In genomic region chr7:22824760-22825159, GRCh38 we compare ENCODE assay signal across 25 cellular contexts. TPM values are rescaled to one million over a fixed set of nuclear protein-coding genes. Genes with fewer than 3 reads are reported as not detected.
DNase-seq lines count a peak whose midpoint lies in the region; ATAC-seq, FAIRE-seq and TF ChIP-seq lines count a peak whose summit lies in the region.
"Had no signal": no experiment of that assay in that cellular context is flagged by ENCODE, and none has a peak within 500 bp of the region (broad histone marks: within the 10 kb centered on the region; RNA-seq: fewer than 3 reads in every experiment).

No MANE protein-coding gene starts in this region.

- peaks cover 14% of the 10 kb centered on the region for H3K4me1 Mint-ChIP-seq in nephron

- no peak overlapping the region for H3K9ac ChIP-seq in K562 (ENCODE audit: insufficient read depth in 1 of 2, low read depth in 2 of 2, low read length in 2 of 2)
- H3K9ac ChIP-seq: BLaER1 treated with 17β-estradiol and CSF1 and Interleukin-3, amounts not matched to agents 10 nM and 100 nM had no signal

- 75% methylated on average over 2 of the region's 2 CpGs for WGBS in K562 (ENCODE audit: insufficient coverage, low coverage, missing lambda C conversion rate)

- FAIRE-seq in G401.6 (lab: Jason Lieb, UNC) (peak; percentile 74), K562 (lab: Jason Lieb, UNC) (no peak)
- FAIRE-seq: A549, D721Med, GM12891, GM19239 had no signal

- peak overlapping the region in 2 of 3 experiments; percentile 18 to 43 for H3K4me3 Mint-ChIP-seq in nephron
- H3K4me3 Mint-ChIP-seq: CD8-positive, alpha-beta T cell had no signal

- peaks cover 11 to 19% of the 10 kb centered on the region in 2 experiments; a peak in 4 of 5 replicates for H3K4me1 ChIP-seq in K562 (replicated peaks in 1 of 2; ENCODE audit: control insufficient read depth in 2 of 2, insufficient read depth in 2 of 2, low read length in 2 of 2)
- peaks cover 3 to 9% of the 10 kb centered on the region in 2 donors for H3K4me1 ChIP-seq in ascending aorta

- no TSS peak for BruUV-seq in K562 (replicated peaks; lab: Mats Ljungman, UMichigan)

- H3K4me2 ChIP-seq in K562 (ENCODE audit: insufficient read depth, low read length): no peak overlapping the region
- H3K4me2 ChIP-seq: A549; BLaER1 treated with 17β-estradiol and CSF1 and Interleukin-3, amounts not matched to agents 10 nM and 100 nM had no signal

- H3K27ac Mint-ChIP-seq in nephron: no peak overlapping the region
- H3K27ac Mint-ChIP-seq: CD8-positive, alpha-beta T cell had no signal

- no peak for TF ChIP-seq POLR2A in K562 (conservative IDR thresholded peaks at IDR 0.05)

- no peak overlapping the region for H3K27ac ChIP-seq in K562 (ENCODE audit: extremely low read depth, low read depth, low read length)
- H3K27ac ChIP-seq in ascending aorta: no peak overlapping the region
- H3K27ac ChIP-seq: 22Rv1; A549; BLaER1 treated with 17β-estradiol and CSF1 and Interleukin-3, amounts not matched to agents 10 nM and 100 nM; C4-2B had no signal

- intact Hi-C loops in K562 (cut with micrococcal nuclease): loop anchor here (10.0 kb wide), 1 partner anchor 230 kb away; no protein-coding TSS in a partner anchor
- intact Hi-C loops in ascending aorta (cut with DNase I): loop anchor here (5.0 kb wide), 1 partner anchor 97 kb away; the partner anchor contains the start of gene IL6

- no peak for TF ChIP-seq RAD21 in K562 (CRISPR knock-in tag; conservative IDR thresholded peaks at IDR 0.05 in 1 of 2, IDR thresholded peaks at IDR 0.05 in 1 of 2)

- H3K36me3 Mint-ChIP-seq in nephron (ENCODE audit: low read depth): no peaks in the 10 kb centered on the region

- H3K27me3 ChIP-seq in K562 (ENCODE audit: control insufficient read depth in 2 of 2, insufficient read depth in 2 of 2, low read length in 2 of 2) (no peaks in the 10 kb centered on the region), ascending aorta (no peaks in the 10 kb centered on the region)
- H3K27me3 ChIP-seq: BLaER1 treated with 17β-estradiol and CSF1 and Interleukin-3, amounts not matched to agents 10 nM and 100 nM had no signal

- no peaks in the 10 kb centered on the region for H3K9me3 Mint-ChIP-seq in nephron
- H3K9me3 Mint-ChIP-seq: CD4-positive, alpha-beta T cell; CD8-positive, alpha-beta T cell had no signal

- H3K79me2 ChIP-seq in K562 (ENCODE audit: control insufficient read depth, insufficient read depth, low read length): peaks cover 35% of the 10 kb centered on the region

- 0 out of 2 replicates have a peak, but pooled peaks cover 2% of the 10 kb centered on the region for H4K20me1 ChIP-seq in K562 (replicated peaks; ENCODE audit: control insufficient read depth, insufficient read depth, low read length)
- H4K20me1 ChIP-seq: BLaER1 treated with 17β-estradiol and CSF1 and Interleukin-3, amounts not matched to agents 10 nM and 100 nM had no signal

- no peaks in the 10 kb centered on the region for H3K9me1 ChIP-seq in K562 (ENCODE audit: control insufficient read depth, insufficient read depth, low read length)

- TF ChIP-seq CTCF in K562 (IDR thresholded peaks at IDR 0.05 in 2 of 3, conservative IDR thresholded peaks at IDR 0.05 in 1 of 3; ENCODE audit: insufficient read depth in 2 of 3, low read depth in 1 of 3, low read length in 3 of 3): no peak
- no peak for TF ChIP-seq CTCF in nephron (IDR thresholded peaks at IDR 0.05; ENCODE audit: unreplicated experiment in 3 of 3)
- TF ChIP-seq CTCF in ascending aorta (IDR thresholded peaks at IDR 0.05): no peak

- TF ChIP-seq EP300 in K562 (IDR thresholded peaks at IDR 0.05; ENCODE audit: low read length): no peak

- CTCF ChIA-PET in K562 (lab: Yijun Ruan, JAX; ENCODE audit: low intra/inter-chr PET ratio): no interaction called here

- H2AFZ ChIP-seq in K562 (ENCODE audit: low read depth, low read length): no peak overlapping the region

- in situ Hi-C loops in K562 (cut with MboI): no loop called here

- H3K36me3 ChIP-seq in K562 (ENCODE audit: control insufficient read depth, insufficient read depth, low read length) (peaks cover 6% of the 10 kb centered on the region), ascending aorta (no peaks in the 10 kb centered on the region)

- H3K27me3 Mint-ChIP-seq in nephron (ENCODE audit: low read depth): peaks cover 7% of the 10 kb centered on the region

- DNase-seq in K562 (ENCODE audit: extremely low read depth in 1 of 4, low spot score in 3 of 4) (no peak), ascending aorta (ENCODE audit: low spot score in 2 of 2) (no peak), amniotic stem cell (lab: John Stamatoyannopoulos, UW) (no peak)
- DNase-seq: AML-193; Caco-2; Calu3; CD4-positive, alpha-beta T cell; CD8-positive, alpha-beta T cell; DMS 273 treated with DMSO at 0.1 percent for 48 hours; DMS153; DMS53; DMS79; DND-41; EL; GF-D8 had no signal

- no peak for ATAC-seq in K562
- no peak for ATAC-seq in GM21619 (IDR thresholded peaks at IDR 0.05; ENCODE audit: unreplicated experiment)
- ATAC-seq: A549; CD8-positive, alpha-beta T cell had no signal

- POLR2A ChIA-PET in K562 (lab: Yijun Ruan, JAX): interaction anchor here (1.2 to 1.5 kb wide), 2 partner anchors 31 to 32 kb away, joined by 4 read pairs; no protein-coding TSS in a partner anchor

- H3K9me3 ChIP-seq in K562 (replicated peaks; ENCODE audit: control insufficient read depth, insufficient read depth, low read depth, low read length): no peaks in the 10 kb centered on the region
- H3K9me3 ChIP-seq in ascending aorta: no peaks in the 10 kb centered on the region
- H3K9me3 ChIP-seq: A549; BLaER1 treated with 17β-estradiol and CSF1 and Interleukin-3, amounts not matched to agents 10 nM and 100 nM; Caco-2 had no signal

- H3K4me3 ChIP-seq in K562: no peak overlapping the region
- H3K4me3 ChIP-seq in ascending aorta: no peak overlapping the region
- H3K4me3 ChIP-seq: A549; BLaER1 treated with 17β-estradiol and CSF1 and Interleukin-3, amounts not matched to agents 10 nM and 100 nM had no signal

TF ChIP-seq in K562, 482 proteins besides CTCF, POLR2A, EP300 and RAD21 (continues in another document):
- TF ChIP-seq ZNF780A (CRISPR knock-in tag; IDR thresholded peaks at IDR 0.05) (no peak), MXI1 (IDR thresholded peaks at IDR 0.05; ENCODE audit: low read depth, low read length) (no peak), ZNF785 (CRISPR knock-in tag; IDR thresholded peaks at IDR 0.05) (no peak), THRAP3 (IDR thresholded peaks at IDR 0.05; ENCODE audit: borderline replicate concordance) (no peak), ZNF77 (CRISPR knock-in tag; IDR thresholded peaks at IDR 0.05) (no peak), SMARCE1 (IDR thresholded peaks at IDR 0.05) (no peak), YBX1 (IDR thresholded peaks at IDR 0.05) (no peak), SP2 (IDR thresholded peaks at IDR 0.05; ENCODE audit: extremely low read depth, low read depth, low read length, poor library complexity, severe bottlenecking) (no peak), DDX20 (tag; IDR thresholded peaks at IDR 0.05; ENCODE audit: low read depth) (peak; percentile 68; the same call in 1 of the 2 replicates), MCM3 (IDR thresholded peaks at IDR 0.05) (no peak), PBX2 (CRISPR knock-in tag; IDR thresholded peaks at IDR 0.05; ENCODE audit: low read depth) (no peak), PBX2 (tag; conservative IDR thresholded peaks at IDR 0.05; ENCODE audit: low read depth) (no peak), RB1 (IDR thresholded peaks at IDR 0.05; ENCODE audit: low read depth) (no peak)

RNA-seq across cellular contexts. Expression of gene TOMM7, which starts 2.1 kb away (rescaled TPM):
- 33.0 and 56.7 TPM in 2 replicates for total RNA-seq in K562 (2011; cell fraction: chromatin; rRNA removed; ENCODE audit: low replicate concordance)
- 99.1 and 138 TPM in 2 replicates for total RNA-seq in K562 (2011; cell fraction: nucleolus; rRNA removed)
- total RNA-seq in K562 (2011; cell fraction: nucleoplasm; rRNA removed): 91.9 and 144 TPM in 2 replicates
- 254 and 299 TPM in 2 replicates for total RNA-seq in K562 (2014; rRNA removed)
- 527 and 643 TPM in 2 replicates for total RNA-seq in K562 (2014; rRNA removed; fragmentation: Illumina TruSeq; extraction: Trizol)
- 301 and 309 TPM in 2 replicates for total RNA-seq in K562 (2015; rRNA removed; fragmentation: Illumina TruSeq; extraction: Trizol)
- total RNA-seq in K562 (2021): 421 and 457 TPM in 2 replicates
- polyA plus RNA-seq in K562 (2011; rRNA removed): 1,717 and 2,316 TPM in 2 replicates
- 211 and 453 TPM in 2 replicates for polyA plus RNA-seq in K562 (2011; cell fraction: cytosol; rRNA removed)
- 114 and 243 TPM in 2 replicates for polyA plus RNA-seq in K562 (2011; cell fraction: nucleus; rRNA removed)
- polyA plus RNA-seq in K562 (2012): 614 and 759 TPM in 2 replicates
- polyA plus RNA-seq in K562 (2014; fragmentation: Illumina TruSeq; extraction: Trizol): 263 and 283 TPM in 2 replicates
- 100 to 1,000 TPM; 787 to 797 TPM for polyA plus RNA-seq in K562 (2014; fragmentation: Nextera tagmentation; extraction: Ambion mirVana)
- polyA plus RNA-seq in K562 (2014; rRNA removed): 564 and 638 TPM in 2 replicates
- polyA minus RNA-seq in K562 (2011; rRNA and poly(A)+ RNA removed): 96.8 and 124 TPM in 2 replicates
- 53.5 and 72.6 TPM in 2 replicates for polyA minus RNA-seq in K562 (2011; cell fraction: cytosol; rRNA and poly(A)+ RNA removed)
- polyA minus RNA-seq in K562 (2011; cell fraction: nucleus; rRNA and poly(A)+ RNA removed): 31.4 and 79.2 TPM in 2 replicates
- 65.1 TPM for total RNA-seq in ascending aorta
